ENCODE assay signal across 10 cellular contexts in genomic region chr2:66305714-66306113, GRCh38.
A peak's percentile ranks its signal among the peaks of the same experiment; 100 is the strongest.
DNase-seq lines count a peak whose midpoint lies in the region; ATAC-seq, FAIRE-seq and TF ChIP-seq lines count a peak whose summit lies in the region.
"Had no signal": no experiment of that assay in that cellular context is flagged by ENCODE, and none has a peak within 500 bp of the region (broad histone marks: within the 10 kb centered on the region; RNA-seq: fewer than 3 reads in every experiment).

No MANE protein-coding gene starts in this region.

- ATAC-seq in thoracic aorta (ENCODE audit: insufficient number of reproducible peaks, low FRiP score, low read depth) (no peak), HG02981 (IDR thresholded peaks at IDR 0.05; ENCODE audit: unreplicated experiment) (no peak)

- H3K27me3 ChIP-seq in thoracic aorta (replicated peaks; ENCODE audit: insufficient read depth) (no peaks in the 10 kb centered on the region), HAP-1 (ENCODE audit: low read depth) (no peaks in the 10 kb centered on the region; the same call in 1 of the 2 replicates)

- no peaks in the 10 kb centered on the region for H3K36me3 ChIP-seq in thoracic aorta
- H3K36me3 ChIP-seq in HAP-1 (replicated peaks) = no peaks in the 10 kb centered on the region

- no peaks in the 10 kb centered on the region for H3K9me3 ChIP-seq in thoracic aorta
- H3K9me3 ChIP-seq in HAP-1 = no peaks in the 10 kb centered on the region

- DNase-seq in NCI-H146 treated with DMSO at 0.1 percent for 48 hours (lab: John Stamatoyannopoulos, UW; ENCODE audit: unreplicated experiment) = peak; percentile 88
- DNase-seq in astrocyte of the cerebellum (ENCODE audit: low read depth) = peak; percentile 40
- peak; percentile 59 for DNase-seq in inferior parietal cortex (ENCODE audit: extremely low spot score)
- DNase-seq in thoracic aorta (ENCODE audit: low spot score) = peak; percentile 9
- DNase-seq in GM19239 (ENCODE audit: insufficient read length, low spot score) = no peak
- no peak for DNase-seq in HAP-1 (ENCODE audit: low spot score in 2 of 2)
- no peak for DNase-seq in GF-D8 (lab: John Stamatoyannopoulos, UW)
- DNase-seq: activated CD4-positive, alpha-beta T cell treated with anti-CD3 and anti-CD28 coated beads, Interleukin-2, amount 50 U/mL, for 4 hours had no signal

- no peak overlapping the region for H3K4me3 ChIP-seq in astrocyte of the cerebellum (ENCODE audit: low read depth, low read length)
- H3K4me3 ChIP-seq in thoracic aorta = peak overlapping the region; percentile 49
- H3K4me3 ChIP-seq in HAP-1 = no peak overlapping the region

- H3K27ac ChIP-seq in thoracic aorta = peak overlapping the region in 1 of 2 donors; percentile 5

- H3K4me1 ChIP-seq in thoracic aorta (ENCODE audit: control insufficient read depth in 1 of 2, low read depth in 2 of 2) = peaks cover 7 to 21% of the 10 kb centered on the region in 2 donors
- H3K4me1 ChIP-seq in HAP-1 = no peaks in the 10 kb centered on the region

- TF ChIP-seq CTCF in astrocyte of the cerebellum (IDR thresholded peaks at IDR 0.05; ENCODE audit: low read depth, low read length, missing control alignments) = no peak
- TF ChIP-seq CTCF in thoracic aorta (IDR thresholded peaks at IDR 0.05) = no peak

- FAIRE-seq in GM19239 (lab: Jason Lieb, UNC) = no peak
- FAIRE-seq: bronchial epithelial cell had no signal

- in situ Hi-C loops in astrocyte of the cerebellum (cut with HindIII; ENCODE audit: low sequenced_read_pairs) (no loop called here), HAP-1 (cut with MboI; ENCODE audit: low sequenced_read_pairs) (no loop called here)

Comparison
In these comparisons a context has a peak if more than half of its experiments do, and no peak if none do; other contexts are left out.
1. DNase-seq: peak in NCI-H146 treated with DMSO at 0.1 percent for 48 hours (single experiment), astrocyte of the cerebellum (single experiment), inferior parietal cortex (single experiment) and thoracic aorta (single experiment); none in GM19239 (single experiment), HAP-1 (0 of 2) and GF-D8 (single experiment).